In the genomic region with DNA sequence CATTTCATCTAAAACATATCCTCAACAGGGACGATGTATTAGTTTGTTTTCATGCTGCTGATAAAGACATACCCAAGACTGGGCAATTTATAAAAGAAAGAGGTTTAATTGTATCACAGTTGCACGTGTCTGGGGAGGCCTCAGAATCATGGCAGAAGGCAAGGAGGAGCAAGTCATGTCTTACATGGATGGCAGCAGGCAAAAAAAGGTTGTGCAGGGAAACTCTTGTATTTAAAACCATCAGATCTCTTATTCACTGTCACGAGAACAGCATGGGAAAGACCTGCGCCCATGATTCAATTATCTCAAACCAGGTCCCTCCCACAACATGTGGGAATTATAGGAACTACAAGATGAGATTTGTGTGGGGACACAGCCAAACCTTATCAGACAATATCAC, we compare ENCODE assay signal across 3 cellular contexts. TPM values are rescaled to one million over a fixed set of nuclear protein-coding genes. Genes with fewer than 3 reads are reported as not detected.
"Had no signal": no experiment of that assay in that cellular context is flagged by ENCODE, and none has a peak within 500 bp of the region (broad histone marks: within the 10 kb centered on the region; RNA-seq: fewer than 3 reads in every experiment).

No MANE protein-coding gene starts in this region.

RNA-seq across cellular contexts. Expression of gene METTL24, which starts 48.7 kb away (rescaled TPM):
- total RNA-seq: GM23248, HFFc6 had no signal
- polyA plus RNA-seq: GM23248, GM23338 had no signal
